ENCODE assay signal across 8 cellular contexts in genomic region chr17:45782889-45783592, GRCh38.
DNase-seq lines count a peak whose midpoint lies in the region; ATAC-seq and TF ChIP-seq lines count a peak whose summit lies in the region.

No MANE protein-coding gene starts in this region.

- H3K27ac ChIP-seq in angular gyrus (ENCODE audit: low read depth, low read length) = peak overlapping the region; percentile 78

- DNase-seq in NCI-H526 treated with DMSO at 0.1 percent for 48 hours (lab: John Stamatoyannopoulos, UW) (peak; percentile 69), kidney tubule cell (ENCODE audit: low spot score) (peak; percentile 5), NCI-H2029 treated with DMSO at 0.1 percent for 48 hours (lab: John Stamatoyannopoulos, UW) (no peak), NOMO-1 treated with DMSO at 0.1 percent for 48 hours (lab: John Stamatoyannopoulos, UW; ENCODE audit: unreplicated experiment) (no peak)
- peak in 2 of 3 experiments; percentile 12 to 51 for DNase-seq in stimulated activated CD4-positive, alpha-beta T cell treated with anti-CD3 and anti-CD28 coated beads, TNF-alpha, amount 100 ng/mL, for 24 hours (ENCODE audit: low read depth in 3 of 3)

- peak; percentile 49 for TF ChIP-seq CTCF in GM12873 (IDR thresholded peaks at IDR 0.05; ENCODE audit: insufficient read depth, low read depth, low read length, missing control alignments)

- no peak for ATAC-seq in HG02623 (IDR thresholded peaks at IDR 0.05; ENCODE audit: unreplicated experiment)

Comparison
In these comparisons a context has a peak if more than half of its experiments do, and no peak if none do; other contexts are left out.
1. DNase-seq: peak in NCI-H526 treated with DMSO at 0.1 percent for 48 hours (single experiment), kidney tubule cell (single experiment) and stimulated activated CD4-positive, alpha-beta T cell treated with anti-CD3 and anti-CD28 coated beads, TNF-alpha, amount 100 ng/mL, for 24 hours (2 of 3); none in NCI-H2029 treated with DMSO at 0.1 percent for 48 hours (single experiment) and NOMO-1 treated with DMSO at 0.1 percent for 48 hours (single experiment).